ENCODE assay signal across 8 cellular contexts in genomic region chr5:129767927-129768380, GRCh38. TPM values are rescaled to one million over a fixed set of nuclear protein-coding genes. Genes with fewer than 3 reads are reported as not detected.
A peak's percentile ranks its signal among the peaks of the same experiment; 100 is the strongest.
DNase-seq lines count a peak whose midpoint lies in the region; ATAC-seq, FAIRE-seq and TF ChIP-seq lines count a peak whose summit lies in the region.

No MANE protein-coding gene starts in this region.

- 4% methylated on average over 3 of the region's 3 CpGs; no CpG with 5 or more reads in 1 of the 2 experiments for WGBS in H1 (ENCODE audit: extremely low coverage in 1 of 2, insufficient coverage in 1 of 2, insufficient read length in 1 of 2, insufficient replicate concordance in 2 of 2, low coverage in 1 of 2, low lambda C conversion rate in 2 of 2, missing lambda C conversion rate in 1 of 2), 2 experiments

- H3K4me1 ChIP-seq in H1 (replicated peaks in 1 of 4; ENCODE audit: control insufficient read depth in 3 of 4, insufficient read depth in 4 of 4, low read length in 3 of 4), result peaks cover 0 to 7% (median 0%) of the 10 kb centered on the region in 4 experiments; a peak in 2 of 7 replicates

- H3K23ac ChIP-seq in H1 (ENCODE audit: insufficient read length), result no peak overlapping the region

- POLR2A ChIA-PET in H1 (lab: Charles Lee; ENCODE audit: partially characterized antibody), result interaction anchor here (0.6 kb wide), 1 partner anchor 864 kb away, joined by 3 read pairs; no protein-coding TSS in a partner anchor

- peak; percentile 96 to 98 for TF ChIP-seq RAD21 in H1 (IDR thresholded peaks at IDR 0.05 in 1 of 2, conservative IDR thresholded peaks at IDR 0.05 in 1 of 2; ENCODE audit: low read depth in 2 of 2, low read length in 2 of 2)

- TF ChIP-seq CTCF in H1 (IDR thresholded peaks at IDR 0.05; ENCODE audit: control extremely low read depth in 1 of 3, insufficient read depth in 1 of 3, low read depth in 1 of 3, low read length in 3 of 3) (peak in 2 of 3 experiments; percentile 97 to 99; a peak in 3 of 4 replicates), mesothelial cell of epicardium (IDR thresholded peaks at IDR 0.05; ENCODE audit: unreplicated experiment) (peak; percentile 96)

- no peaks in the 10 kb centered on the region for H3K27me3 Mint-ChIP-seq in mesothelial cell of epicardium (ENCODE audit: low read depth)

- no peak overlapping the region for H2BK15ac ChIP-seq in H1 (ENCODE audit: low read length)

- H4K8ac ChIP-seq in H1 (ENCODE audit: extremely low read depth, insufficient read depth, low read length), result no peak overlapping the region

- H3K4me3 ChIP-seq in H1 (ENCODE audit: extremely low read depth in 1 of 4, insufficient read depth in 2 of 4, low read depth in 3 of 4, low read length in 4 of 4), result no peak overlapping the region

- no peak overlapping the region for H3K14ac ChIP-seq in H1 (ENCODE audit: insufficient read length)

- H3K27ac ChIP-seq in H1 (ENCODE audit: low read depth, low read length), result no peak overlapping the region

- H3K36me3 Mint-ChIP-seq in mesothelial cell of epicardium, result no peaks in the 10 kb centered on the region
- no peaks in the 10 kb centered on the region for H3K36me3 Mint-ChIP-seq in stimulated activated effector memory CD8-positive, alpha-beta T cell treated with anti-CD3 and anti-CD28 coated beads, Interleukin-12 subunit alpha, Interleukin-12 subunit beta, amount 100 ng/mL, for 72 hours

- no peak for TF ChIP-seq POLR2A in H1 (IDR thresholded peaks at IDR 0.05; ENCODE audit: control extremely low read depth in 1 of 2, low read depth in 2 of 2, low read length in 2 of 2)

- no peak overlapping the region for H2BK20ac ChIP-seq in H1 (ENCODE audit: low read length)

- H3K56ac ChIP-seq in H1 (replicated peaks; ENCODE audit: insufficient read length, low read depth, low read length), result no peak overlapping the region

- no peak overlapping the region for H2AK5ac ChIP-seq in H1 (ENCODE audit: low read depth, low read length)

- H3K9me3 Mint-ChIP-seq in mesothelial cell of epicardium, result no peaks in the 10 kb centered on the region
- no peaks in the 10 kb centered on the region for H3K9me3 Mint-ChIP-seq in stimulated activated effector memory CD8-positive, alpha-beta T cell treated with anti-CD3 and anti-CD28 coated beads, Interleukin-12 subunit alpha, Interleukin-12 subunit beta, amount 100 ng/mL, for 72 hours

- H2BK120ac ChIP-seq in H1 (replicated peaks; ENCODE audit: low read depth, low read length), result no peak overlapping the region

- no peaks in the 10 kb centered on the region for H3K23me2 ChIP-seq in H1 (ENCODE audit: low read depth, low read length)

- no peak overlapping the region for H4K91ac ChIP-seq in H1 (replicated peaks; ENCODE audit: insufficient read length, low read length)

- no peaks in the 10 kb centered on the region for H3K79me1 ChIP-seq in H1 (ENCODE audit: low read depth, low read length)

- peak; percentile 99 for FAIRE-seq in H1 (lab: Jason Lieb, UNC)

- ATAC-seq in GM21367 (IDR thresholded peaks at IDR 0.05; ENCODE audit: unreplicated experiment), result peak; percentile 94
- peak; percentile 85 for ATAC-seq in HG03571 (IDR thresholded peaks at IDR 0.05; ENCODE audit: unreplicated experiment)
- peak; percentile 93 for ATAC-seq in stimulated activated effector memory CD8-positive, alpha-beta T cell treated with anti-CD3 and anti-CD28 coated beads, Interleukin-12 subunit alpha, Interleukin-12 subunit beta, amount 100 ng/mL, for 72 hours

- DNase-seq in DMS114 treated with DMSO at 0.1 percent for 48 hours (lab: John Stamatoyannopoulos, UW; ENCODE audit: unreplicated experiment), result peak; percentile 91
- DNase-seq in NCI-H748 (lab: John Stamatoyannopoulos, UW; ENCODE audit: unreplicated experiment), result peak; percentile 84
- DNase-seq in activated CD4-positive, alpha-beta T cell treated with anti-CD3 and anti-CD28 coated beads, Interleukin-2, amount 50 U/mL, for 24 hours (ENCODE audit: low read depth in 1 of 2, low spot score in 1 of 2), result peak; percentile 6 to 74
- DNase-seq in H1 (ENCODE audit: low read depth in 1 of 2, low spot score in 2 of 2), result peak; percentile 25 to 76
- DNase-seq in mesothelial cell of epicardium (ENCODE audit: low spot score in 2 of 2, unreplicated experiment in 2 of 2), result peak; percentile 29 to 75
- DNase-seq in stimulated activated effector memory CD8-positive, alpha-beta T cell treated with anti-CD3 and anti-CD28 coated beads, Interleukin-12 subunit alpha, Interleukin-12 subunit beta, amount 100 ng/mL, for 72 hours (ENCODE audit: low spot score in 2 of 2), result peak; percentile 35 to 73

- H2BK5ac ChIP-seq in H1 (ENCODE audit: low read depth, low read length), result no peak overlapping the region

- no peak overlapping the region for H4K5ac ChIP-seq in H1 (ENCODE audit: insufficient read length, low read depth, low read length)

- peaks cover 47% of the 10 kb centered on the region for H3K4me1 Mint-ChIP-seq in mesothelial cell of epicardium
- H3K4me1 Mint-ChIP-seq in stimulated activated effector memory CD8-positive, alpha-beta T cell treated with anti-CD3 and anti-CD28 coated beads, Interleukin-12 subunit alpha, Interleukin-12 subunit beta, amount 100 ng/mL, for 72 hours, result no peaks in the 10 kb centered on the region

- no peaks in the 10 kb centered on the region for H3K9me3 ChIP-seq in H1 (ENCODE audit: insufficient read depth in 2 of 2, low read depth in 1 of 2, low read length in 1 of 2)

- H4K20me1 ChIP-seq in H1 (replicated peaks in 1 of 2; ENCODE audit: control insufficient read depth in 1 of 2, insufficient read depth in 2 of 2, low read length in 2 of 2), result no peaks in the 10 kb centered on the region

- H3K4ac ChIP-seq in H1 (replicated peaks; ENCODE audit: insufficient read length, low read depth, low read length), result no peak overlapping the region

- no peaks in the 10 kb centered on the region; a peak in 1 of 7 replicates for H3K27me3 ChIP-seq in H1 (replicated peaks in 1 of 4; ENCODE audit: control insufficient read depth in 3 of 4, extremely low read depth in 1 of 4, insufficient read depth in 3 of 4, low read length in 3 of 4)

- peak overlapping the region; percentile 55; the same call in 1 of the 2 replicates for H2AFZ ChIP-seq in H1 (ENCODE audit: low read length)

- H3K4me3 Mint-ChIP-seq in mesothelial cell of epicardium, result peak overlapping the region; percentile 9
- no peak overlapping the region for H3K4me3 Mint-ChIP-seq in stimulated activated effector memory CD8-positive, alpha-beta T cell treated with anti-CD3 and anti-CD28 coated beads, Interleukin-12 subunit alpha, Interleukin-12 subunit beta, amount 100 ng/mL, for 72 hours

- no peaks in the 10 kb centered on the region for H3K36me3 ChIP-seq in H1 (ENCODE audit: control insufficient read depth in 2 of 4, insufficient read depth in 4 of 4, low read length in 3 of 4)

- CTCF ChIA-PET in H1 (lab: Charles Lee; ENCODE audit: partially characterized antibody), result interaction anchor here (0.6 to 13.7 kb wide), 33 partner anchors 9 to 1239 kb away, joined by 3 to 290 read pairs (median 4); partner anchors contain the start of genes ISOC1 and MINAR2

- no peak overlapping the region for H3K4me2 ChIP-seq in H1 (ENCODE audit: insufficient read depth in 1 of 2, low read depth in 2 of 2, low read length in 2 of 2)

- H3K18ac ChIP-seq in H1 (ENCODE audit: extremely low read depth, low read length), result no peak overlapping the region

- H2BK12ac ChIP-seq in H1 (ENCODE audit: low read depth, low read length), result no peak overlapping the region

- H3K27ac Mint-ChIP-seq in mesothelial cell of epicardium, result no peak overlapping the region
- H3K27ac Mint-ChIP-seq in stimulated activated effector memory CD8-positive, alpha-beta T cell treated with anti-CD3 and anti-CD28 coated beads, Interleukin-12 subunit alpha, Interleukin-12 subunit beta, amount 100 ng/mL, for 72 hours, result no peak overlapping the region

- H3K79me2 ChIP-seq in H1 (ENCODE audit: control insufficient read depth in 1 of 2, insufficient read depth in 2 of 2, low read length in 2 of 2), result no peaks in the 10 kb centered on the region

- TF ChIP-seq EP300 in H1 (IDR thresholded peaks at IDR 0.05; ENCODE audit: borderline replicate concordance in 1 of 2, low read depth in 2 of 2, low read length in 2 of 2), result no peak

- H3K9ac ChIP-seq in H1 (replicated peaks in 1 of 4; ENCODE audit: extremely low read depth in 1 of 4, low read depth in 3 of 4, low read length in 3 of 4), result no peak overlapping the region

RNA-seq across cellular contexts. Expression of gene MINAR2, which starts 20.1 kb away (rescaled TPM):
- 0.17 TPM in 1 of 2 replicates, not detected in the other for total RNA-seq in H1 (2021; fragmentation: NEBNext Ultra II Directional; extraction: Animal tissue kit (Norgen Biotek cat#: 25700))
- polyA plus RNA-seq in H1 (2011; rRNA removed), result 0.03 TPM in 1 of 2 replicates, not detected in the other
- 0.04 TPM for polyA plus RNA-seq in H1 (2011; cell fraction: cytosol; rRNA removed)
- 0.04 TPM for polyA plus RNA-seq in H1 (2011; cell fraction: nucleus; rRNA removed)
- polyA plus RNA-seq in H1 (2012, experiment 1 of 2), result 0.07 TPM in 1 of 4 replicates, not detected in the others
- polyA plus RNA-seq in H1 (2012, experiment 2 of 2), result not detected
- 0.10 TPM for polyA plus RNA-seq in H1 (2013, experiment 1 of 2)
- 0.07 TPM for polyA plus RNA-seq in H1 (2013, experiment 2 of 2)
- polyA minus RNA-seq in H1 (2011; rRNA and poly(A)+ RNA removed), result 0.20 TPM in 1 of 2 replicates, not detected in the other
- polyA minus RNA-seq in H1 (2011; cell fraction: cytosol; rRNA and poly(A)+ RNA removed), result not detected
- 0.30 TPM for polyA minus RNA-seq in H1 (2011; cell fraction: nucleus; rRNA and poly(A)+ RNA removed)
- 0.18 to 0.34 TPM (median 0.24 TPM) in 3 replicates for total RNA-seq in mesothelial cell of epicardium

Comparison
In these comparisons a context has a peak if more than half of its experiments do, and no peak if none do; other contexts are left out.
1. DNase-seq: peak in every context shown above with its lines; median percentile 91 in DMS114 treated with DMSO at 0.1 percent for 48 hours; 84 in NCI-H748; 54 in stimulated activated effector memory CD8-positive, alpha-beta T cell treated with anti-CD3 and anti-CD28 coated beads, Interleukin-12 subunit alpha, Interleukin-12 subunit beta, amount 100 ng/mL, for 72 hours; 52 in mesothelial cell of epicardium; 50 in H1; 40 in activated CD4-positive, alpha-beta T cell treated with anti-CD3 and anti-CD28 coated beads, Interleukin-2, amount 50 U/mL, for 24 hours.